In the genomic region with DNA sequence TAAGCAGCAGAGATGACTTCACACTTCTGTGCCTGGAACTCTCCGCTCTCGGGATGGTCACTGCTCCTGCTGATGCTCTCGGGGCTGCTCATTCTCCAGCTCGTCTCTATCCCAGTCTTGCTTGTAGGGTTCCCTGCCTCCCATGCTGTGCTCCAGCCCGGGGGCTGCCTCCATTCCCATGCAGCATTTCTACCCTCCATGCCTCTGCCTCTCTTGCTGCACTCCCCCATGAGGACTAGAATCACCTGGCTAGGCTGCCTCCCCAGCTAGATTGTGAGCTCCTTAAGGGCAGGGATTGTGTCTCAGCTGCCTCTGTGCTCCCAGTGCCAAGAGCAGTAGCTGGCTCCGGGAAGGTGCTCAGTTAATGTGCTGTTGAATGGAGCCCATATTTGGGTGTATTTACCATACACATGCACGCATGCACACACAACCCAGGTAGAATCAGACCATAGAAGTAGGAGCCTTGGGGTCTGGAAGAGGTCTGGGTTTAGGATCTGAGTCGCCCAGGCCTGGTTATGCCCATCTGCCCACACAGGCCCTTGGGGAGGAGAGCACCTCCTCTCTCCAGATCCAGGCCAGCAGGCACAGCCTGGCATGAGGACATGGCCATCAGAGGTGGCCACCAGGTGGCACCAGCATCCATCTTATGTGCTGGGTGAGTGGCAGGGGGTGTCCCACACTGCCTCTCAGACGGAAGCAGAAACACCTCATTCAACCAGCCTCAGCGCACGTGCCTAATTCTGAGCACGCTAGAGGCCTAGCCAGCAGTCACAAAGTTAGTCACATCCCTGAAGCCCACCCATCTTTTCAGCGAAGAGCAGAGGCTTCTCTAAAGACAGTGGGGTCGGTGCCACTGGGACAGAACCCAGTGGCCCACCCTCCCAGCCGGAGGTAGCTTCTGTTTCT, we compare ENCODE assay signal across 8 cellular contexts. TPM values are rescaled to one million over a fixed set of nuclear protein-coding genes. Genes with fewer than 3 reads are reported as not detected.
A peak's percentile ranks its signal among the peaks of the same experiment; 100 is the strongest.
DNase-seq lines count a peak whose midpoint lies in the region; ATAC-seq and TF ChIP-seq lines count a peak whose summit lies in the region.

No MANE protein-coding gene starts in this region.

- peaks cover 3% of the 10 kb centered on the region for H3K36me3 Mint-ChIP-seq in IgD-negative memory B cell
- H3K36me3 Mint-ChIP-seq in activated T-cell treated with anti-CD3 and anti-CD28 coated beads, Interleukin-2, amount 50 U/mL, for 72 hours (ENCODE audit: insufficient read depth in 2 of 2): peaks cover 13 to 17% of the 10 kb centered on the region in 2 donors
- H3K36me3 Mint-ChIP-seq in neural crest cell (ENCODE audit: low read depth): peaks cover 3% of the 10 kb centered on the region

- no peaks in the 10 kb centered on the region for H3K27me3 Mint-ChIP-seq in IgD-negative memory B cell
- no peaks in the 10 kb centered on the region for H3K27me3 Mint-ChIP-seq in activated T-cell treated with anti-CD3 and anti-CD28 coated beads, Interleukin-2, amount 50 U/mL, for 72 hours (ENCODE audit: low read depth)
- no peaks in the 10 kb centered on the region for H3K27me3 Mint-ChIP-seq in neural crest cell (ENCODE audit: low read depth)

- ATAC-seq in GM21423 (IDR thresholded peaks at IDR 0.05; ENCODE audit: unreplicated experiment): peak; percentile 81
- peak; percentile 97 to 98 for ATAC-seq in activated T-cell treated with anti-CD3 and anti-CD28 coated beads, Interleukin-2, amount 50 U/mL, for 72 hours (replicated peaks in 1 of 2)

- peak overlapping the region; percentile 96 for H3K27ac ChIP-seq in temporal lobe (ENCODE audit: low read depth, low read length)

- H3K4me3 Mint-ChIP-seq in IgD-negative memory B cell (peak overlapping the region in 1 of 4 donors; percentile 2), neural crest cell (peak overlapping the region; percentile 84)
- H3K4me3 Mint-ChIP-seq in activated T-cell treated with anti-CD3 and anti-CD28 coated beads, Interleukin-2, amount 50 U/mL, for 72 hours: no peak overlapping the region

- DNase-seq in Caki2 (ENCODE audit: low read depth) (peak; percentile 87), fibroblast of gingiva (ENCODE audit: low read depth) (peak; percentile 69), neural crest cell (ENCODE audit: low read depth, low spot score) (peak; percentile 76)
- peak; percentile 90 to 91 for DNase-seq in activated T-cell treated with anti-CD3 and anti-CD28 coated beads, Interleukin-2, amount 50 U/mL, for 72 hours

- H3K9me3 Mint-ChIP-seq in IgD-negative memory B cell (no peaks in the 10 kb centered on the region), neural crest cell (no peaks in the 10 kb centered on the region)
- no peaks in the 10 kb centered on the region for H3K9me3 Mint-ChIP-seq in activated T-cell treated with anti-CD3 and anti-CD28 coated beads, Interleukin-2, amount 50 U/mL, for 72 hours

- H3K27ac Mint-ChIP-seq in IgD-negative memory B cell: peak overlapping the region; percentile 8 to 87 (median 68)
- no peak overlapping the region for H3K27ac Mint-ChIP-seq in activated T-cell treated with anti-CD3 and anti-CD28 coated beads, Interleukin-2, amount 50 U/mL, for 72 hours
- no peak overlapping the region for H3K27ac Mint-ChIP-seq in neural crest cell (ENCODE audit: unreplicated experiment)

- in situ Hi-C loops in Caki2 (cut with HindIII; ENCODE audit: low pct_unique_long_range_greater_than_20kb, low sequenced_read_pairs): no loop called here

- TF ChIP-seq CTCF in neural crest cell (conservative IDR thresholded peaks at IDR 0.05): peak; percentile 82

- H3K4me1 Mint-ChIP-seq in IgD-negative memory B cell: peaks cover 7 to 14% (median 13%) of the 10 kb centered on the region in 3 donors
- peaks cover 28% of the 10 kb centered on the region for H3K4me1 Mint-ChIP-seq in activated T-cell treated with anti-CD3 and anti-CD28 coated beads, Interleukin-2, amount 50 U/mL, for 72 hours (ENCODE audit: low read depth)
- H3K4me1 Mint-ChIP-seq in neural crest cell: peaks cover 21% of the 10 kb centered on the region

TF ChIP-seq in PFSK-1, 5 proteins besides CTCF, POLR2A, EP300 and RAD21:
- TF ChIP-seq FOXP2 (optimal IDR thresholded peaks at IDR 0.05; ENCODE audit: borderline replicate concordance, extremely low read depth, extremely low read length, insufficient read depth) (peak; percentile 81), TAF1 (IDR thresholded peaks at IDR 0.05; ENCODE audit: borderline replicate concordance, insufficient read depth, low read length) (no peak)

RNA-seq across cellular contexts. Expression of a gene that starts 9.3 kb away (rescaled TPM):
- 34.5 and 55.9 TPM in 2 replicates for total RNA-seq in Caki2 (2014; rRNA removed; shearing (Covaris generic); ENCODE audit: low replicate concordance)
- 8.6 TPM for polyA plus RNA-seq in IgD-negative memory B cell
- 123 TPM for polyA plus RNA-seq in PFSK-1 (2012; ENCODE audit: insufficient read length, low read depth)
- total RNA-seq in activated T-cell treated with anti-CD3 and anti-CD28 coated beads, Interleukin-2, amount 50 U/mL, for 72 hours: 10 to 100 TPM; 45.0 to 47.4 TPM
- total RNA-seq in neural crest cell (89.3 and 96.5 TPM in 2 replicates), temporal lobe (42.5 TPM)

RNA-seq across cellular contexts. Expression of a gene that starts 11.6 kb away (rescaled TPM):
- total RNA-seq in Caki2 (2014; rRNA removed; shearing (Covaris generic); ENCODE audit: low replicate concordance): 113 and 134 TPM in 2 replicates
- polyA plus RNA-seq in IgD-negative memory B cell: 29.4 TPM
- 74.6 TPM for polyA plus RNA-seq in PFSK-1 (2012; ENCODE audit: insufficient read length, low read depth)
- total RNA-seq in activated T-cell treated with anti-CD3 and anti-CD28 coated beads, Interleukin-2, amount 50 U/mL, for 72 hours: 100 to 1,000 TPM in 1 of 2 donors, 10 to 100 TPM in 1; 77.4 to 103 TPM
- total RNA-seq in neural crest cell (34.3 and 35.0 TPM in 2 replicates), temporal lobe (4.4 TPM)

RNA-seq across cellular contexts. Expression of a gene that starts 12.8 kb away (rescaled TPM):
- 15.8 and 17.3 TPM in 2 replicates for total RNA-seq in Caki2 (2014; rRNA removed; shearing (Covaris generic); ENCODE audit: low replicate concordance)
- not detected for polyA plus RNA-seq in IgD-negative memory B cell
- 47.1 TPM for polyA plus RNA-seq in PFSK-1 (2012; ENCODE audit: insufficient read length, low read depth)
- total RNA-seq in activated T-cell treated with anti-CD3 and anti-CD28 coated beads, Interleukin-2, amount 50 U/mL, for 72 hours: 10 to 100 TPM in 1 of 2 donors, 1 to 10 TPM in 1; 7.9 to 13.5 TPM
- total RNA-seq in neural crest cell (65.0 and 70.0 TPM in 2 replicates), temporal lobe (23.1 TPM)

RNA-seq across cellular contexts. Expression of a gene that starts 13.3 kb away (rescaled TPM):
- 19.3 and 27.6 TPM in 2 replicates for total RNA-seq in Caki2 (2014; rRNA removed; shearing (Covaris generic); ENCODE audit: low replicate concordance)
- polyA plus RNA-seq in IgD-negative memory B cell: 11.7 TPM
- 2.8 TPM for polyA plus RNA-seq in PFSK-1 (2012; ENCODE audit: insufficient read length, low read depth)
- 1 to 10 TPM; 7.4 to 7.7 TPM for total RNA-seq in activated T-cell treated with anti-CD3 and anti-CD28 coated beads, Interleukin-2, amount 50 U/mL, for 72 hours
- total RNA-seq in neural crest cell: 3.7 and 4.2 TPM in 2 replicates
- total RNA-seq in temporal lobe: 0.74 TPM

RNA-seq across cellular contexts. Expression of a gene that starts 42.6 kb away (rescaled TPM):
- total RNA-seq in Caki2 (2014; rRNA removed; shearing (Covaris generic); ENCODE audit: low replicate concordance): 0.95 and 6.6 TPM in 2 replicates
- polyA plus RNA-seq in IgD-negative memory B cell: not detected
- polyA plus RNA-seq in PFSK-1 (2012; ENCODE audit: insufficient read length, low read depth): 9.6 TPM
- 10 to 100 TPM; 10.4 to 13.9 TPM for total RNA-seq in activated T-cell treated with anti-CD3 and anti-CD28 coated beads, Interleukin-2, amount 50 U/mL, for 72 hours
- 2.7 and 3.1 TPM in 2 replicates for total RNA-seq in neural crest cell
- total RNA-seq in temporal lobe: 0.98 TPM

Comparison
In these comparisons a context has a peak if more than half of its experiments do, and no peak if none do; other contexts are left out.
1. Peak in every context shown above with its lines: DNase-seq, ATAC-seq and H3K27ac ChIP-seq.
2. H3K27ac Mint-ChIP-seq: peak in IgD-negative memory B cell (3 of 3); none in activated T-cell treated with anti-CD3 and anti-CD28 coated beads, Interleukin-2, amount 50 U/mL, for 72 hours (single experiment) and neural crest cell (single experiment).